ENCODE assay signal across 14 cellular contexts in the genomic region with DNA sequence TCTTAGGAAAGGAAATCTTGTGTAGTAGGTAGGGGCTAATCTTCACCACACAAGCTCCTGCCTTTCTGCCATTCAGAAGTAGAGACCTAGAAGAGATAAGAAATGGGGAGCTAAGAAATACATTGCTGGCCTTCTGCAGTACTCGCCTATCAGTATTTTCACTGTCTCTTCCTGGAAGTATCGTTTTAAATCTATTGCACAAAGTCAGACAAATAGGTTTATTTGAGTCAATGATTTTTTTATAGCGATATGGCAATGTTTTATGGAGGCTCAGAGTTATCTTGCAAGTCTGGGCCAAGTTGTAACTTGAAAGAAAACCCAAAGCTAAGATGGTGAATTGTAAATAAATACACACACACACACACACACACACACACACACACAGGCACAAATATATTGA.
DNase-seq lines count a peak whose midpoint lies in the region; ATAC-seq and TF ChIP-seq lines count a peak whose summit lies in the region.
"Had no signal": no experiment of that assay in that cellular context is flagged by ENCODE, and none has a peak within 500 bp of the region (broad histone marks: within the 10 kb centered on the region; RNA-seq: fewer than 3 reads in every experiment).

No MANE protein-coding gene starts in this region.

- no peak for TF ChIP-seq POLR2A in transverse colon (IDR thresholded peaks at IDR 0.05)

- H3K9me3 ChIP-seq in mucosa of rectum (ENCODE audit: control insufficient read depth in 2 of 2, low read length in 2 of 2) (no peaks in the 10 kb centered on the region), transverse colon (no peaks in the 10 kb centered on the region)

- H3K4me1 ChIP-seq in mucosa of rectum (ENCODE audit: control insufficient read depth in 2 of 2, insufficient read depth in 2 of 2, low read length in 2 of 2) (peaks cover 9 to 21% of the 10 kb centered on the region in 2 donors), transverse colon (peaks cover 11 to 53% (median 17%) of the 10 kb centered on the region in 4 donors)

- H3K27me3 Mint-ChIP-seq in HFFc6 (ENCODE audit: insufficient read depth) (no peaks in the 10 kb centered on the region), WTC11 (ENCODE audit: low read depth) (no peaks in the 10 kb centered on the region), mesothelial cell of epicardium (ENCODE audit: low read depth) (no peaks in the 10 kb centered on the region)
- no peaks in the 10 kb centered on the region for H3K27me3 Mint-ChIP-seq in stimulated activated naive B cell treated with anti-CD40 and anti-IgM and Interleukin-4, amounts not matched to agents 10 μg/mL and 1 μg/mL and 100 μg/mL, for 72 hours
- H3K27me3 Mint-ChIP-seq: B cell had no signal

- no peaks in the 10 kb centered on the region for H3K27me3 ChIP-seq in mucosa of rectum (ENCODE audit: control insufficient read depth in 2 of 2, insufficient read depth in 2 of 2, low read length in 2 of 2)
- H3K27me3 ChIP-seq in transverse colon, result no peaks in the 10 kb centered on the region
- H3K27me3 ChIP-seq: BLaER1 treated with 17β-estradiol and CSF1 and Interleukin-3, amounts not matched to agents 10 nM and 100 nM had no signal

- ATAC-seq in WTC11, result no peak
- no peak for ATAC-seq in stimulated activated naive B cell treated with anti-CD40 and anti-IgM and Interleukin-4, amounts not matched to agents 10 μg/mL and 1 μg/mL and 100 μg/mL, for 72 hours (replicated peaks)
- ATAC-seq: CD8-positive, alpha-beta T cell had no signal

- H3K27ac Mint-ChIP-seq in HFFc6 (peak overlapping the region; percentile 55), WTC11 (peak overlapping the region; percentile 93), mesothelial cell of epicardium (no peak overlapping the region)
- no peak overlapping the region for H3K27ac Mint-ChIP-seq in stimulated activated naive B cell treated with anti-CD40 and anti-IgM and Interleukin-4, amounts not matched to agents 10 μg/mL and 1 μg/mL and 100 μg/mL, for 72 hours
- H3K27ac Mint-ChIP-seq: B cell; CD8-positive, alpha-beta T cell had no signal

- H3K9ac ChIP-seq in mucosa of rectum (ENCODE audit: low read depth in 1 of 2, low read length in 2 of 2), result no peak overlapping the region
- H3K9ac ChIP-seq: BLaER1 treated with 17β-estradiol and CSF1 and Interleukin-3, amounts not matched to agents 10 nM and 100 nM had no signal

- intact Hi-C loops in transverse colon (cut with DNase I; ENCODE audit: low total_unique reads), result loop anchor here (10.0 kb wide), 1 partner anchor 340 kb away; no protein-coding TSS in a partner anchor

- peak overlapping the region; percentile 32 to 39 for H3K27ac ChIP-seq in mucosa of rectum (ENCODE audit: low read depth in 2 of 2, low read length in 2 of 2)
- peak overlapping the region; percentile 19 to 52 (median 42) for H3K27ac ChIP-seq in transverse colon
- H3K27ac ChIP-seq: BLaER1 treated with 17β-estradiol and CSF1 and Interleukin-3, amounts not matched to agents 10 nM and 100 nM had no signal

- H3K4me3 ChIP-seq in mucosa of rectum (ENCODE audit: low read length in 2 of 2) (no peak overlapping the region), transverse colon (no peak overlapping the region)
- H3K4me3 ChIP-seq: BLaER1 treated with 17β-estradiol and CSF1 and Interleukin-3, amounts not matched to agents 10 nM and 100 nM had no signal

- H3K9me3 Mint-ChIP-seq in HFFc6 (no peaks in the 10 kb centered on the region), WTC11 (no peaks in the 10 kb centered on the region), mesothelial cell of epicardium (peaks cover 8% of the 10 kb centered on the region)
- H3K9me3 Mint-ChIP-seq in stimulated activated naive B cell treated with anti-CD40 and anti-IgM and Interleukin-4, amounts not matched to agents 10 μg/mL and 1 μg/mL and 100 μg/mL, for 72 hours, result no peaks in the 10 kb centered on the region

- POLR2A ChIA-PET in WTC11 (lab: Charles Lee), result interaction anchor here (0.5 kb wide), 1 partner anchor 48 kb away, joined by 3 read pairs; no protein-coding TSS in a partner anchor

- no peak for TF ChIP-seq EP300 in transverse colon (IDR thresholded peaks at IDR 0.05; ENCODE audit: low read depth)

- TF ChIP-seq CTCF in HFFc6 (IDR thresholded peaks at IDR 0.05) (no peak), WTC11 (IDR thresholded peaks at IDR 0.05) (no peak), transverse colon (IDR thresholded peaks at IDR 0.05) (no peak), mesothelial cell of epicardium (IDR thresholded peaks at IDR 0.05; ENCODE audit: unreplicated experiment) (no peak)

- H3K36me3 ChIP-seq in mucosa of rectum (ENCODE audit: control insufficient read depth in 2 of 2, insufficient read depth in 2 of 2, low read length in 2 of 2), result no peaks in the 10 kb centered on the region
- no peaks in the 10 kb centered on the region for H3K36me3 ChIP-seq in transverse colon

- WGBS in transverse colon (ENCODE audit: low coverage in 1 of 2), 2 donors, result 46 to 53% methylated on average over 3 of the region's 3 CpGs

- no peak for DNase-seq in HFFc6
- DNase-seq in WTC11 (ENCODE audit: low spot score), result no peak
- no peak for DNase-seq in transverse colon
- DNase-seq in T-helper 9 cell, result no peak
- no peak for DNase-seq in stimulated activated naive B cell treated with anti-CD40 and anti-IgM and Interleukin-4, amounts not matched to agents 10 μg/mL and 1 μg/mL and 100 μg/mL, for 72 hours
- no peak for DNase-seq in mesothelial cell of epicardium (ENCODE audit: low spot score in 2 of 2, unreplicated experiment in 2 of 2)
- DNase-seq: Calu3; CD8-positive, alpha-beta T cell; DMS79 treated with DMSO at 0.1 percent for 48 hours; GF-D8; H9 had no signal

- CTCF ChIA-PET in WTC11 (lab: Charles Lee), result no interaction called here

- H3K36me3 Mint-ChIP-seq in HFFc6 (ENCODE audit: low read depth), result peaks cover 6% of the 10 kb centered on the region; the same call in 1 of the 2 replicates
- peaks cover 8% of the 10 kb centered on the region for H3K36me3 Mint-ChIP-seq in WTC11
- H3K36me3 Mint-ChIP-seq in stimulated activated naive B cell treated with anti-CD40 and anti-IgM and Interleukin-4, amounts not matched to agents 10 μg/mL and 1 μg/mL and 100 μg/mL, for 72 hours, result no peaks in the 10 kb centered on the region
- H3K36me3 Mint-ChIP-seq in mesothelial cell of epicardium, result no peaks in the 10 kb centered on the region
- H3K36me3 Mint-ChIP-seq: CD8-positive, alpha-beta T cell had no signal

- no peak overlapping the region for H3K4me3 Mint-ChIP-seq in HFFc6
- no peak overlapping the region for H3K4me3 Mint-ChIP-seq in WTC11
- H3K4me3 Mint-ChIP-seq in stimulated activated naive B cell treated with anti-CD40 and anti-IgM and Interleukin-4, amounts not matched to agents 10 μg/mL and 1 μg/mL and 100 μg/mL, for 72 hours, result no peak overlapping the region
- H3K4me3 Mint-ChIP-seq in mesothelial cell of epicardium, result no peak overlapping the region
- H3K4me3 Mint-ChIP-seq: B cell; CD8-positive, alpha-beta T cell; H9 had no signal

- H3K4me1 Mint-ChIP-seq in HFFc6 (ENCODE audit: low read depth) (peaks cover 75% of the 10 kb centered on the region), WTC11 (peaks cover 75% of the 10 kb centered on the region), mesothelial cell of epicardium (peaks cover 34% of the 10 kb centered on the region)
- no peaks in the 10 kb centered on the region for H3K4me1 Mint-ChIP-seq in stimulated activated naive B cell treated with anti-CD40 and anti-IgM and Interleukin-4, amounts not matched to agents 10 μg/mL and 1 μg/mL and 100 μg/mL, for 72 hours

- in situ Hi-C loops in transverse colon (cut with MboI; ENCODE audit: low pct_ligation_motif_present in 1 of 4, low pct_unique_long_range_greater_than_20kb in 1 of 4, low sequenced_read_pairs in 3 of 4), result no loop called here

TF ChIP-seq in WTC11, 78 proteins besides CTCF, POLR2A, EP300 and RAD21:
- TF ChIP-seq MXD4 (CRISPR knock-in tag; IDR thresholded peaks at IDR 0.05; ENCODE audit: borderline replicate concordance), result no peak

Comparison
In these comparisons a context has a peak if more than half of its experiments do, and no peak if none do; other contexts are left out.
1. H3K27ac Mint-ChIP-seq: peak in HFFc6 (single experiment) and WTC11 (single experiment); none in stimulated activated naive B cell treated with anti-CD40 and anti-IgM and Interleukin-4, amounts not matched to agents 10 μg/mL and 1 μg/mL and 100 μg/mL, for 72 hours (single experiment) and mesothelial cell of epicardium (single experiment).